18 cellular contexts compared by ENCODE assay signal in the genomic region with DNA sequence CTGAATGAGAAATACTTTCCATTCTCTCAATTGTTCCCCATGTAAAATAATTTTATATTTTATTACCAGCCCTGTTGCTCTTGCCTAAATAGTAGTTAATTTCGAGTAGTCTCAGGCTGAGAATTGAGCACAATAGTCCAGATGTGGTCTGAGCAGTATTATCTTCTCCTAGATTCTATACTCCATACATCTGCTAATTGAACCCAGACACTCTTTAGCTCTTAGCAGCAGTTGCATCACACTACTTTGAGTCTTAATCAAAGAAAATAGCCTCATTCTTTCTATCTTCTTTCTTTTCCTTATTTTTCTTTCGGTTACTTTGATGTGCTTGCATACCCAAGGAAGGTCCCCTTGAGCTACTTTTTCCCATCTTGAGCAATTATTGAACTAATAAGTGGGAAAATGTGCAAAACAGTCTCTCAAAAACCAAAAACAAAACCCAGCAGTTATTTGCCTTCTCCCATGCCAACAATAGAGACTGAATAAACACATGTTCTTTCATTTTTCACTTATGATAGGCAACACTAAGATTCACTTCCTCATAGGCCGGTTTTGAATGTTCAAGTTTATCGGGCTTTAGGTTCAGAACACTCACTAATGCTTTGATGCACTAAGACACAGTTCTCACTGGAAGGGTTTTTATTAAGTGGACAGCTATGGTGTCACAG.
DNase-seq lines count a peak whose midpoint lies in the region; ATAC-seq, FAIRE-seq and TF ChIP-seq lines count a peak whose summit lies in the region.
"Had no signal": no experiment of that assay in that cellular context is flagged by ENCODE, and none has a peak within 500 bp of the region (broad histone marks: within the 10 kb centered on the region; RNA-seq: fewer than 3 reads in every experiment).

No MANE protein-coding gene starts in this region.

- H2AFZ ChIP-seq in GM12878 (ENCODE audit: control insufficient read depth, low read depth, low read length): peak overlapping the region; percentile 26

- H3K4me1 ChIP-seq in GM12878 (ENCODE audit: control insufficient read depth, insufficient read depth, low read length): peaks cover 21% of the 10 kb centered on the region
- H3K4me1 ChIP-seq in right atrium auricular region: no peaks in the 10 kb centered on the region
- H3K4me1 ChIP-seq: lower lobe of right lung, prostate gland, suprapubic skin had no signal

- H3K4me1 Mint-ChIP-seq in activated T-cell treated with anti-CD3 and anti-CD28 coated beads, Interleukin-2, amount 50 U/mL, for 24 hours (ENCODE audit: low read depth): no peaks in the 10 kb centered on the region
- H3K4me1 Mint-ChIP-seq: activated CD4-positive, alpha-beta T cell treated with anti-CD3 and anti-CD28 coated beads, Interleukin-2, amount 10 ng/mL, durations not matched to agents 7 days and 5 days had no signal

- in situ Hi-C loops in GM12878 (cut with MboI): no loop called here

- peak overlapping the region; percentile 75 for H3K4me2 ChIP-seq in GM12878 (ENCODE audit: control insufficient read depth, insufficient read depth)

- ATAC-seq in GM21786 (IDR thresholded peaks at IDR 0.05; ENCODE audit: unreplicated experiment) (peak; percentile 97), HG03159 (IDR thresholded peaks at IDR 0.05; ENCODE audit: unreplicated experiment) (peak; percentile 96), GM12878 (peak; percentile 96)
- ATAC-seq: lower lobe of right lung had no signal

- no peaks in the 10 kb centered on the region for H3K79me2 ChIP-seq in GM12878 (ENCODE audit: control insufficient read depth, insufficient read depth, low read length)

- H3K4me3 Mint-ChIP-seq in activated T-cell treated with anti-CD3 and anti-CD28 coated beads, Interleukin-2, amount 50 U/mL, for 24 hours: no peak overlapping the region
- H3K4me3 Mint-ChIP-seq: activated CD4-positive, alpha-beta T cell treated with anti-CD3 and anti-CD28 coated beads, Interleukin-2, amount 10 ng/mL, durations not matched to agents 7 days and 5 days; activated naive CD8-positive, alpha-beta T cell; IgD-negative memory B cell had no signal

- no peaks in the 10 kb centered on the region for H3K36me3 Mint-ChIP-seq in activated T-cell treated with anti-CD3 and anti-CD28 coated beads, Interleukin-2, amount 50 U/mL, for 24 hours (ENCODE audit: low read depth)
- H3K36me3 Mint-ChIP-seq: activated naive CD8-positive, alpha-beta T cell; IgD-negative memory B cell had no signal

- no peak overlapping the region for H3K4me3 ChIP-seq in GM12878
- no peak overlapping the region for H3K4me3 ChIP-seq in right atrium auricular region
- H3K4me3 ChIP-seq: coronary artery, lower lobe of right lung, prostate gland, SK-N-MC, suprapubic skin had no signal

- no peak for TF ChIP-seq CTCF in GM12878 (IDR thresholded peaks at IDR 0.05 in 2 of 3, conservative IDR thresholded peaks at IDR 0.05 in 1 of 3; ENCODE audit: control insufficient read depth in 2 of 3, extremely low read depth in 1 of 3, insufficient read depth in 1 of 3, low read depth in 3 of 3, low read length in 3 of 3)
- no peak for TF ChIP-seq CTCF in right atrium auricular region (IDR thresholded peaks at IDR 0.05)

- DNase-seq in NOMO-1 treated with DMSO at 0.1 percent for 48 hours (lab: John Stamatoyannopoulos, UW; ENCODE audit: unreplicated experiment) (peak; percentile 64), NOMO-1 treated with dmso at 0.1 percent for 144 hours (lab: John Stamatoyannopoulos, UW; ENCODE audit: unreplicated experiment) (no peak), GM12878 (ENCODE audit: low read depth, low spot score) (peak; percentile 53), right atrium auricular region (ENCODE audit: low spot score) (no peak)
- DNase-seq in activated naive CD4-positive, alpha-beta T cell treated with Interleukin-2 at 50 U/mL for 16 hours: no peak
- DNase-seq in activated T-cell treated with anti-CD3 and anti-CD28 coated beads, Interleukin-2, amount 50 U/mL, for 24 hours: no peak
- DNase-seq: activated CD4-positive, alpha-beta T cell treated with anti-CD3 and anti-CD28 coated beads, Interleukin-2, amount 10 ng/mL, durations not matched to agents 7 days and 5 days; lower lobe of right lung; stimulated activated CD4-positive, alpha-beta T cell treated with anti-CD3 and anti-CD28 coated beads, Interleukin-4, amount 100 ng/mL, for 1 hour had no signal

- TF ChIP-seq POLR2A in GM12878 (IDR thresholded peaks at IDR 0.05; ENCODE audit: low read depth, low read length): no peak

- H3K27me3 ChIP-seq in GM12878 (replicated peaks in 1 of 2; ENCODE audit: control insufficient read depth in 2 of 2, insufficient read depth in 2 of 2, low read length in 1 of 2) (no peaks in the 10 kb centered on the region), right atrium auricular region (no peaks in the 10 kb centered on the region)
- H3K27me3 ChIP-seq: suprapubic skin had no signal

- BruUV-seq in GM12878 (replicated peaks; lab: Mats Ljungman, UMichigan): no TSS peak

- RAD21 ChIA-PET in GM12878 (lab: Charles Lee; ENCODE audit: unreplicated experiment): interaction anchor here (0.9 kb wide), 1 partner anchor 22 kb away, joined by 5 read pairs; no protein-coding TSS in a partner anchor

- 11% methylated on average over 4 of the region's 4 CpGs for whole genome bisulfite sequencing in GM12878 (ENCODE audit: insufficient coverage, insufficient replicate concordance, low lambda C conversion rate, missing lambda C conversion rate)

- FAIRE-seq in GM12878 (lab: Jason Lieb, UNC): peak; percentile 41

- POLR2A ChIA-PET in GM12878 (lab: Charles Lee): no interaction called here

- no peaks in the 10 kb centered on the region; the same call in 2 of the 3 replicates for H3K9me3 ChIP-seq in GM12878 (replicated peaks; ENCODE audit: control insufficient read depth, insufficient read depth, low read length)
- H3K9me3 ChIP-seq in right atrium auricular region: no peaks in the 10 kb centered on the region
- H3K9me3 ChIP-seq: lower lobe of right lung, prostate gland, suprapubic skin had no signal

- no peaks in the 10 kb centered on the region for H3K36me3 ChIP-seq in GM12878 (ENCODE audit: control insufficient read depth in 2 of 2, insufficient read depth in 2 of 2, low read length in 1 of 2)
- H3K36me3 ChIP-seq in right atrium auricular region: no peaks in the 10 kb centered on the region
- H3K36me3 ChIP-seq: lower lobe of right lung, prostate gland, suprapubic skin had no signal

- intact Hi-C loops in GM12878 (cut with micrococcal nuclease; ENCODE audit: unreplicated experiment): loop anchor here (10.0 kb wide), 1 partner anchor 264 kb away; no protein-coding TSS in a partner anchor

- CTCF ChIA-PET in GM12878 (lab: Yijun Ruan, JAX): interaction anchor here (0.9 kb wide), 1 partner anchor 158 kb away, joined by 3 read pairs; no protein-coding TSS in a partner anchor

- SMC1A ChIA-PET in GM12878 (lab: Charles Lee; ENCODE audit: uncharacterized antibody, unreplicated experiment): interaction anchor here (0.6 to 2.2 kb wide), 7 partner anchors 8 to 197 kb away, joined by 3 to 5 read pairs (median 3); no protein-coding TSS in a partner anchor

- no peak for TF ChIP-seq EP300 in GM12878 (IDR thresholded peaks at IDR 0.05; ENCODE audit: borderline replicate concordance in 1 of 2, control insufficient read depth in 1 of 2, low read depth in 2 of 2, low read length in 2 of 2)

- H3K27ac ChIP-seq in GM12878 (ENCODE audit: control insufficient read depth, insufficient read depth): peak overlapping the region; percentile 55
- no peak overlapping the region for H3K27ac ChIP-seq in right atrium auricular region
- H3K27ac ChIP-seq: 22Rv1, coronary artery, lower lobe of right lung, prostate gland, SK-N-MC, suprapubic skin had no signal

- H3K27me3 Mint-ChIP-seq in activated T-cell treated with anti-CD3 and anti-CD28 coated beads, Interleukin-2, amount 50 U/mL, for 24 hours: no peaks in the 10 kb centered on the region
- H3K27me3 Mint-ChIP-seq: activated CD4-positive, alpha-beta T cell treated with anti-CD3 and anti-CD28 coated beads, Interleukin-2, amount 10 ng/mL, durations not matched to agents 7 days and 5 days; activated naive CD8-positive, alpha-beta T cell; IgD-negative memory B cell had no signal

- H3K9me3 Mint-ChIP-seq in activated T-cell treated with anti-CD3 and anti-CD28 coated beads, Interleukin-2, amount 50 U/mL, for 24 hours: peaks cover 8% of the 10 kb centered on the region
- H3K9me3 Mint-ChIP-seq: activated CD4-positive, alpha-beta T cell treated with anti-CD3 and anti-CD28 coated beads, Interleukin-2, amount 10 ng/mL, durations not matched to agents 7 days and 5 days had no signal

- H4K20me1 ChIP-seq in GM12878 (ENCODE audit: control insufficient read depth, insufficient read depth): no peaks in the 10 kb centered on the region

- TF ChIP-seq RAD21 in GM12878 (IDR thresholded peaks at IDR 0.05; ENCODE audit: insufficient read depth, low read depth, low read length): no peak

- H3K27ac Mint-ChIP-seq in activated T-cell treated with anti-CD3 and anti-CD28 coated beads, Interleukin-2, amount 50 U/mL, for 24 hours: no peak overlapping the region
- H3K27ac Mint-ChIP-seq: activated CD4-positive, alpha-beta T cell treated with anti-CD3 and anti-CD28 coated beads, Interleukin-2, amount 10 ng/mL, durations not matched to agents 7 days and 5 days; activated naive CD8-positive, alpha-beta T cell had no signal

- no peak overlapping the region for H3K9ac ChIP-seq in GM12878 (ENCODE audit: control insufficient read depth, insufficient read depth, low read length)

TF ChIP-seq in GM12878, 131 proteins besides CTCF, POLR2A, EP300 and RAD21 (continues in another document):
- TF ChIP-seq, protein P1, sequence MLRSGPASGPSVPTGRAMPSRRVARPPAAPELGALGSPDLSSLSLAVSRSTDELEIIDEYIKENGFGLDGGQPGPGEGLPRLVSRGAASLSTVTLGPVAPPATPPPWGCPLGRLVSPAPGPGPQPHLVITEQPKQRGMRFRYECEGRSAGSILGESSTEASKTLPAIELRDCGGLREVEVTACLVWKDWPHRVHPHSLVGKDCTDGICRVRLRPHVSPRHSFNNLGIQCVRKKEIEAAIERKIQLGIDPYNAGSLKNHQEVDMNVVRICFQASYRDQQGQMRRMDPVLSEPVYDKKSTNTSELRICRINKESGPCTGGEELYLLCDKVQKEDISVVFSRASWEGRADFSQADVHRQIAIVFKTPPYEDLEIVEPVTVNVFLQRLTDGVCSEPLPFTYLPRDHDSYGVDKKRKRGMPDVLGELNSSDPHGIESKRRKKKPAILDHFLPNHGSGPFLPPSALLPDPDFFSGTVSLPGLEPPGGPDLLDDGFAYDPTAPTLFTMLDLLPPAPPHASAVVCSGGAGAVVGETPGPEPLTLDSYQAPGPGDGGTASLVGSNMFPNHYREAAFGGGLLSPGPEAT (IDR thresholded peaks at IDR 0.05; ENCODE audit: low read depth): peak; percentile 52; the same call in 1 of the 2 replicates
- TF ChIP-seq FOS (IDR thresholded peaks at IDR 0.05; ENCODE audit: borderline replicate concordance, extremely low read depth, insufficient read length) (no peak), IKZF2 (IDR thresholded peaks at IDR 0.05) (peak; percentile 37 to 52; a peak in 3 of 4 replicates), SPI1 (IDR thresholded peaks at IDR 0.05; ENCODE audit: borderline replicate concordance, insufficient read depth, low read depth, low read length) (peak; percentile 91)

Comparison
In these comparisons a context has a peak if more than half of its experiments do, and no peak if none do; other contexts are left out.
1. DNase-seq: peak in NOMO-1 treated with DMSO at 0.1 percent for 48 hours (single experiment) and GM12878 (single experiment); none in NOMO-1 treated with dmso at 0.1 percent for 144 hours (single experiment), activated naive CD4-positive, alpha-beta T cell treated with Interleukin-2 at 50 U/mL for 16 hours (single experiment), activated T-cell treated with anti-CD3 and anti-CD28 coated beads, Interleukin-2, amount 50 U/mL, for 24 hours (single experiment) and right atrium auricular region (single experiment).
2. Peak in every context shown above with its lines, with median percentiles within 50 percentile points of each other: ATAC-seq.